ENCODE assay signal across 8 cellular contexts in the genomic region with DNA sequence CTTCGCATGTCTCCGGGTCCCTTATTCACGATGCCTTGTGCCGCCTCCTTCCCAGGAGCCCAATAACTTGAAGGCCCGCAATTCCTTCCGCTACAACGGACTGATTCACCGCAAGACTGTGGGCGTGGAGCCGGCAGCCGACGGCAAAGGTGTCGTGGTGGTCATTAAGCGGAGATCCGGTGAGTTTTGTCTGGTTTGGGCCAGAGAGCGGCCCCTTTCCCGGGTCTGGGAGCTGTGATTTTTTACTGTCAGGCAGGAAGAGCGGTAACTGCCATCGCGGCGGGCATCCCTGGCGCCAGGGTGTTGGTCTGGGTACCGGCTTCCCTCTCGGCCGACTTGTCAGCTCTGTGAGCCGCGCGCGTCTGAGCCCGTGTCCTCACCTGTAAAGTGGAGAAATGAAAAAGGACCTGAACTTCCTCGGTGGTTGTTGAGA. TPM values are rescaled to one million over a fixed set of nuclear protein-coding genes. Genes with fewer than 3 reads are reported as not detected.
DNase-seq lines count a peak whose midpoint lies in the region; ATAC-seq and TF ChIP-seq lines count a peak whose summit lies in the region.

No MANE protein-coding gene starts in this region.

- peak overlapping the region; percentile 97 for H3K27ac Mint-ChIP-seq in progenitor cell of endocrine pancreas

- peak overlapping the region; percentile 91 for H3K4me3 ChIP-seq in GM08714 (ENCODE audit: low read length)
- peak overlapping the region; percentile 86 for H3K4me3 ChIP-seq in SJCRH30
- peak overlapping the region; percentile 71 to 87 (median 77) for H3K4me3 ChIP-seq in esophagus muscularis mucosa

- H3K9me3 Mint-ChIP-seq in progenitor cell of endocrine pancreas (ENCODE audit: low read depth) = no peaks in the 10 kb centered on the region

- TF ChIP-seq POLR2A in esophagus muscularis mucosa (IDR thresholded peaks at IDR 0.05; ENCODE audit: low read depth) = no peak

- H3K36me3 Mint-ChIP-seq in progenitor cell of endocrine pancreas (ENCODE audit: insufficient read depth) = peaks cover 6% of the 10 kb centered on the region

- H3K27ac ChIP-seq in SJCRH30 (peak overlapping the region; percentile 73; the same call in 1 of the 2 replicates), esophagus muscularis mucosa (replicated peaks in 1 of 4) (peak overlapping the region; percentile 88 to 94 (median 90))

- ATAC-seq in HG02970 (IDR thresholded peaks at IDR 0.05; ENCODE audit: low FRiP score, unreplicated experiment) = no peak

- no peaks in the 10 kb centered on the region for H3K27me3 ChIP-seq in SJCRH30
- no peaks in the 10 kb centered on the region for H3K27me3 ChIP-seq in esophagus muscularis mucosa

- H3K4me3 Mint-ChIP-seq in progenitor cell of endocrine pancreas (ENCODE audit: low read depth) = peak overlapping the region; percentile 99

- no peak for TF ChIP-seq EP300 in esophagus muscularis mucosa (IDR thresholded peaks at IDR 0.05)

- intact Hi-C loops in esophagus muscularis mucosa (cut with DNase I) = no loop called here

- 5% methylated on average over 21 of the region's 31 CpGs for WGBS in esophagus muscularis mucosa

- peaks cover 6% of the 10 kb centered on the region for H3K27me3 Mint-ChIP-seq in progenitor cell of endocrine pancreas

- H3K36me3 ChIP-seq in SJCRH30 (peaks cover 42% of the 10 kb centered on the region), esophagus muscularis mucosa (peaks cover 8 to 51% (median 44%) of the 10 kb centered on the region in 4 donors)

- TF ChIP-seq CTCF in esophagus muscularis mucosa (IDR thresholded peaks at IDR 0.05) = no peak
- no peak for TF ChIP-seq CTCF in progenitor cell of endocrine pancreas (IDR thresholded peaks at IDR 0.05; ENCODE audit: unreplicated experiment)

- H3K4me1 ChIP-seq in SJCRH30 (peaks cover 17% of the 10 kb centered on the region), esophagus muscularis mucosa (peaks cover 47 to 73% (median 65%) of the 10 kb centered on the region in 4 donors)

- H3K4me1 Mint-ChIP-seq in progenitor cell of endocrine pancreas (ENCODE audit: low read depth) = peaks cover 26% of the 10 kb centered on the region

- no peak for DNase-seq in SJCRH30
- no peak for DNase-seq in esophagus muscularis mucosa (ENCODE audit: extremely low spot score)
- DNase-seq in progenitor cell of endocrine pancreas (ENCODE audit: low spot score, unreplicated experiment) = no peak
- DNase-seq in NCI-H345 treated with DMSO at 0.1 percent for 48 hours (lab: John Stamatoyannopoulos, UW; ENCODE audit: unreplicated experiment) = no peak
- DNase-seq in HuH-7 (ENCODE audit: low spot score) = no peak
- no peak for DNase-seq in SW 1271 (lab: John Stamatoyannopoulos, UW)

- H3K9me3 ChIP-seq in SJCRH30 (replicated peaks) (no peaks in the 10 kb centered on the region), esophagus muscularis mucosa (no peaks in the 10 kb centered on the region)

RNA-seq across cellular contexts. Expression of gene RPL28, which starts 0.8 kb away (rescaled TPM):
- total RNA-seq in SJCRH30 (2014; rRNA removed; shearing (Covaris generic)) = 612 and 617 TPM in 2 replicates
- 100 to 1,000 TPM; 263 to 419 (median 369) TPM for total RNA-seq in esophagus muscularis mucosa
- total RNA-seq in progenitor cell of endocrine pancreas = 1,450 and 1,547 TPM in 2 replicates

RNA-seq across cellular contexts. Expression of gene TMEM238, which starts 2.4 kb away (rescaled TPM):
- 0.14 and 0.25 TPM in 2 replicates for total RNA-seq in SJCRH30 (2014; rRNA removed; shearing (Covaris generic))
- total RNA-seq in esophagus muscularis mucosa = 1 to 10 TPM in 2 of 4 donors, under 1 TPM in 2; 0.83 to 7.5 (median 1.00) TPM
- 5.0 and 5.6 TPM in 2 replicates for total RNA-seq in progenitor cell of endocrine pancreas

RNA-seq across cellular contexts. Expression of gene TMEM190, which starts 9.9 kb away (rescaled TPM):
- not detected in 2 replicates for total RNA-seq in SJCRH30 (2014; rRNA removed; shearing (Covaris generic))
- not detected for total RNA-seq in esophagus muscularis mucosa
- 2.3 and 4.3 TPM in 2 replicates for total RNA-seq in progenitor cell of endocrine pancreas

RNA-seq across cellular contexts. Expression of gene IL11, which starts 16.3 kb away (rescaled TPM):
- total RNA-seq in SJCRH30 (2014; rRNA removed; shearing (Covaris generic)) = 16.7 and 17.8 TPM in 2 replicates
- under 1 TPM in 2 of 4 donors, not detected in 2; 0.33 to 0.34 TPM for total RNA-seq in esophagus muscularis mucosa
- total RNA-seq in progenitor cell of endocrine pancreas = 2.2 and 2.8 TPM in 2 replicates

RNA-seq across cellular contexts. Expression of gene UBE2S, which starts 21.1 kb away (rescaled TPM):
- total RNA-seq in SJCRH30 (2014; rRNA removed; shearing (Covaris generic)) = 509 and 566 TPM in 2 replicates
- total RNA-seq in esophagus muscularis mucosa (10 to 100 TPM in 3 of 4 donors, 1 to 10 TPM in 1; 9.1 to 37.9 (median 22.0) TPM), progenitor cell of endocrine pancreas (69.9 and 77.2 TPM in 2 replicates)
